19 cellular contexts compared by ENCODE assay signal in genomic region chr3:58566398-58567250, GRCh38. TPM values are rescaled to one million over a fixed set of nuclear protein-coding genes. Genes with fewer than 3 reads are reported as not detected.
"Had no signal": no experiment of that assay in that cellular context is flagged by ENCODE, and none has a peak within 500 bp of the region (broad histone marks: within the 10 kb centered on the region; RNA-seq: fewer than 3 reads in every experiment).

No MANE protein-coding gene starts in this region.

- H3K27ac ChIP-seq: breast epithelium, gastroesophageal sphincter, hepatocyte, ovary, uterus had no signal

- H3K27me3 ChIP-seq: breast epithelium, gastroesophageal sphincter, hepatocyte, ovary, uterus had no signal

- DNase-seq: activated CD4-positive, alpha-beta memory T cell treated with anti-CD3 and anti-CD28 coated beads for 36 hours; activated naive CD4-positive, alpha-beta T cell treated with anti-CD3 and anti-CD28 coated beads for 36 hours; activated naive CD8-positive, alpha-beta T cell treated with anti-CD3 and anti-CD28 coated beads, Interleukin-2, amount 50 U/mL, for 24 hours; aorta; kidney glomerular epithelial cell; midbrain; ovary; SK-N-SH; stimulated activated CD4-positive, alpha-beta T cell treated with anti-CD3 and anti-CD28 coated beads, Interleukin-2, amount 100 ng/mL, for 48 hours; T-helper 1 cell; uterus had no signal

- H3K4me2 ChIP-seq: hepatocyte, SK-N-SH had no signal

- H3K4me1 ChIP-seq: breast epithelium, uterus had no signal

- H3K27ac Mint-ChIP-seq: activated CD4-positive, alpha-beta memory T cell treated with anti-CD3 and anti-CD28 coated beads for 36 hours; activated naive CD4-positive, alpha-beta T cell treated with anti-CD3 and anti-CD28 coated beads for 36 hours; activated naive CD8-positive, alpha-beta T cell treated with anti-CD3 and anti-CD28 coated beads, Interleukin-2, amount 50 U/mL, for 24 hours; activated T-helper 1 cell treated with anti-CD3 and anti-CD28 coated beads, Interleukin-12 subunit alpha, Interleukin-12 subunit beta, Interleukin-2, Interleukin-4 antibody, amounts not matched to agents 30 ng/mL and 10 ng/mL and 1 ng/mL, durations not matched to agents 14 hours and 24 hours and 36 hours; stimulated activated memory B cell treated with anti-CD40 and anti-IgM and Interleukin-4, amounts not matched to agents 10 μg/mL and 1 μg/mL and 100 μg/mL, for 72 hours had no signal

- FAIRE-seq: colon, endometrium had no signal

- H3K36me3 Mint-ChIP-seq: activated CD4-positive, alpha-beta memory T cell treated with anti-CD3 and anti-CD28 coated beads for 36 hours; stimulated activated memory B cell treated with anti-CD40 and anti-IgM and Interleukin-4, amounts not matched to agents 10 μg/mL and 1 μg/mL and 100 μg/mL, for 72 hours had no signal

- H3K9me3 ChIP-seq: breast epithelium, gastroesophageal sphincter, ovary, SK-N-SH, uterus had no signal

- H3K36me3 ChIP-seq: breast epithelium, ovary, uterus had no signal

- H3K79me2 ChIP-seq: hepatocyte had no signal

- ATAC-seq: activated naive CD8-positive, alpha-beta T cell treated with anti-CD3 and anti-CD28 coated beads, Interleukin-2, amount 50 U/mL, for 24 hours; gastroesophageal sphincter; stimulated activated memory B cell treated with anti-CD40 and anti-IgM and Interleukin-4, amounts not matched to agents 10 μg/mL and 1 μg/mL and 100 μg/mL, for 72 hours had no signal

- H3K4me3 Mint-ChIP-seq: activated CD4-positive, alpha-beta memory T cell treated with anti-CD3 and anti-CD28 coated beads for 36 hours; activated naive CD4-positive, alpha-beta T cell treated with anti-CD3 and anti-CD28 coated beads for 36 hours; activated naive CD8-positive, alpha-beta T cell treated with anti-CD3 and anti-CD28 coated beads, Interleukin-2, amount 50 U/mL, for 24 hours; activated T-helper 1 cell treated with anti-CD3 and anti-CD28 coated beads, Interleukin-12 subunit alpha, Interleukin-12 subunit beta, Interleukin-2, Interleukin-4 antibody, amounts not matched to agents 30 ng/mL and 10 ng/mL and 1 ng/mL, durations not matched to agents 14 hours and 24 hours and 36 hours; neural crest cell; stimulated activated memory B cell treated with anti-CD40 and anti-IgM and Interleukin-4, amounts not matched to agents 10 μg/mL and 1 μg/mL and 100 μg/mL, for 72 hours had no signal

- H3K4me3 ChIP-seq: breast epithelium, gastroesophageal sphincter, hepatocyte, ovary, uterus had no signal

- H3K27me3 Mint-ChIP-seq: activated CD4-positive, alpha-beta memory T cell treated with anti-CD3 and anti-CD28 coated beads for 36 hours had no signal

- H3K9me3 Mint-ChIP-seq: activated CD4-positive, alpha-beta memory T cell treated with anti-CD3 and anti-CD28 coated beads for 36 hours; activated naive CD4-positive, alpha-beta T cell treated with anti-CD3 and anti-CD28 coated beads for 36 hours; activated naive CD8-positive, alpha-beta T cell treated with anti-CD3 and anti-CD28 coated beads, Interleukin-2, amount 50 U/mL, for 24 hours; activated T-helper 1 cell treated with anti-CD3 and anti-CD28 coated beads, Interleukin-12 subunit alpha, Interleukin-12 subunit beta, Interleukin-2, Interleukin-4 antibody, amounts not matched to agents 30 ng/mL and 10 ng/mL and 1 ng/mL, durations not matched to agents 14 hours and 24 hours and 36 hours; stimulated activated memory B cell treated with anti-CD40 and anti-IgM and Interleukin-4, amounts not matched to agents 10 μg/mL and 1 μg/mL and 100 μg/mL, for 72 hours had no signal

- H2AFZ ChIP-seq: hepatocyte had no signal

- H3K9ac ChIP-seq: SK-N-SH had no signal

- H3K9me2 ChIP-seq: SK-N-SH had no signal

RNA-seq across cellular contexts. Expression of gene FAM107A, which starts 10.6 kb away (rescaled TPM):
- total RNA-seq: activated CD4-positive, alpha-beta memory T cell treated with anti-CD3 and anti-CD28 coated beads for 36 hours; activated naive CD4-positive, alpha-beta T cell treated with anti-CD3 and anti-CD28 coated beads for 36 hours; activated T-helper 1 cell treated with anti-CD3 and anti-CD28 coated beads, Interleukin-12 subunit alpha, Interleukin-12 subunit beta, Interleukin-2, Interleukin-4 antibody, amounts not matched to agents 30 ng/mL and 10 ng/mL and 1 ng/mL, durations not matched to agents 14 hours and 24 hours and 36 hours had no signal

RNA-seq across cellular contexts. Expression of gene ACOX2, which starts 29.6 kb away (rescaled TPM):
- total RNA-seq: activated CD4-positive, alpha-beta memory T cell treated with anti-CD3 and anti-CD28 coated beads for 36 hours; activated naive CD4-positive, alpha-beta T cell treated with anti-CD3 and anti-CD28 coated beads for 36 hours; activated T-helper 1 cell treated with anti-CD3 and anti-CD28 coated beads, Interleukin-12 subunit alpha, Interleukin-12 subunit beta, Interleukin-2, Interleukin-4 antibody, amounts not matched to agents 30 ng/mL and 10 ng/mL and 1 ng/mL, durations not matched to agents 14 hours and 24 hours and 36 hours had no signal
